In genomic region chr15:93271871-93272270, GRCh38 we compare ENCODE assay signal across 18 cellular contexts.
DNase-seq lines count a peak whose midpoint lies in the region; ATAC-seq and TF ChIP-seq lines count a peak whose summit lies in the region.
"Had no signal": no experiment of that assay in that cellular context is flagged by ENCODE, and none has a peak within 500 bp of the region (broad histone marks: within the 10 kb centered on the region; RNA-seq: fewer than 3 reads in every experiment).

No MANE protein-coding gene starts in this region.

- 0 out of 2 replicates have a peak overlapping the region, but pooled peaks have one; percentile 23 for H2AFZ ChIP-seq in Loucy (ENCODE audit: low read length)
- H2AFZ ChIP-seq in neuronal stem cell (ENCODE audit: low read length): no peak overlapping the region

- H4K91ac ChIP-seq in neuronal stem cell (ENCODE audit: low read depth, low read length, poor library complexity): no peak overlapping the region

- WGBS in neuronal stem cell (ENCODE audit: extremely low coverage in 2 of 2, insufficient read length in 2 of 2, insufficient replicate concordance in 1 of 2), 2 donors: no CpG with 5 or more reads among the region's 7 CpGs

- H3K79me1 ChIP-seq in neuronal stem cell (ENCODE audit: low read depth, low read length): no peaks in the 10 kb centered on the region

- H4K20me1 ChIP-seq in Loucy (ENCODE audit: insufficient read depth, low read length, poor library complexity, severe bottlenecking): no peaks in the 10 kb centered on the region
- H4K20me1 ChIP-seq: BLaER1 treated with 17β-estradiol and CSF1 and Interleukin-3, amounts not matched to agents 10 nM and 100 nM had no signal

- H2BK120ac ChIP-seq in neuronal stem cell (ENCODE audit: low read depth, low read length): no peak overlapping the region

- no peaks in the 10 kb centered on the region for H3K79me2 ChIP-seq in Loucy (ENCODE audit: insufficient read depth, low read length)

- H2BK15ac ChIP-seq in neuronal stem cell (ENCODE audit: low read length): no peak overlapping the region

- H3K4me2 ChIP-seq in Loucy (ENCODE audit: low read depth, low read length, poor library complexity, severe bottlenecking): no peak overlapping the region
- H3K4me2 ChIP-seq in neuronal stem cell (ENCODE audit: insufficient read depth, low read length, poor library complexity, severe bottlenecking): no peak overlapping the region
- H3K4me2 ChIP-seq: A549 had no signal

- H3K9ac ChIP-seq in Loucy (ENCODE audit: low read depth, low read length, poor library complexity, severe bottlenecking): no peak overlapping the region
- H3K9ac ChIP-seq in neuronal stem cell (ENCODE audit: low read depth, low read length, poor library complexity): no peak overlapping the region

- no peak overlapping the region for H3K23ac ChIP-seq in neuronal stem cell (ENCODE audit: low read depth, low read length, poor library complexity)

- H4K8ac ChIP-seq in neuronal stem cell (ENCODE audit: low read depth, low read length): no peak overlapping the region

- H3K18ac ChIP-seq in neuronal stem cell (ENCODE audit: low read length): no peak overlapping the region

- H3K14ac ChIP-seq in neuronal stem cell (ENCODE audit: low read length): no peak overlapping the region

- H3K4me1 ChIP-seq in Loucy (ENCODE audit: insufficient read depth, low read length, poor library complexity, severe bottlenecking) (no peaks in the 10 kb centered on the region), neuronal stem cell (ENCODE audit: control insufficient read depth in 2 of 2, insufficient read depth in 1 of 2, low read depth in 1 of 2, low read length in 2 of 2) (peaks cover 12 to 28% of the 10 kb centered on the region in 2 donors)
- H3K4me1 ChIP-seq: A549, BE2C, HAP-1 had no signal

- no peak for TF ChIP-seq CTCF in Loucy (conservative IDR thresholded peaks at IDR 0.05; ENCODE audit: low read length)

- H2BK12ac ChIP-seq in neuronal stem cell (ENCODE audit: low read length): peak overlapping the region; percentile 60

- H3K9me3 ChIP-seq in Loucy (ENCODE audit: insufficient read depth, low read depth, low read length) (no peaks in the 10 kb centered on the region), neuronal stem cell (replicated peaks in 1 of 2; ENCODE audit: control insufficient read depth in 2 of 2, insufficient read depth in 1 of 2, low read depth in 1 of 2, low read length in 2 of 2) (peaks cover 2 to 76% of the 10 kb centered on the region in 2 donors)
- H3K9me3 ChIP-seq: BE2C, HAP-1 had no signal

- no peak overlapping the region for H2AK5ac ChIP-seq in neuronal stem cell (ENCODE audit: low read depth, low read length)

- H3K4me3 ChIP-seq in Loucy (ENCODE audit: low read length, poor library complexity, severe bottlenecking) (no peak overlapping the region), neuronal stem cell (ENCODE audit: low read length in 2 of 2) (no peak overlapping the region)
- H3K4me3 ChIP-seq: A549, HAP-1 had no signal

- no peaks in the 10 kb centered on the region for H3F3A ChIP-seq in Loucy (ENCODE audit: low read depth)

- H2BK5ac ChIP-seq in neuronal stem cell (ENCODE audit: low read length): no peak overlapping the region

- ATAC-seq in HG02610 (IDR thresholded peaks at IDR 0.05; ENCODE audit: unreplicated experiment): no peak
- ATAC-seq: A549 had no signal

- H3K9me2 ChIP-seq in Loucy (replicated peaks; ENCODE audit: low read depth, low read length): no peaks in the 10 kb centered on the region

- H3K27me3 ChIP-seq in Loucy (ENCODE audit: insufficient read depth, low read length, poor library complexity, severe bottlenecking): no peaks in the 10 kb centered on the region
- no peaks in the 10 kb centered on the region for H3K27me3 ChIP-seq in neuronal stem cell (ENCODE audit: control insufficient read depth in 3 of 3, insufficient read depth in 3 of 3, low read depth in 1 of 3, low read length in 3 of 3)
- H3K27me3 ChIP-seq: BE2C; BLaER1 treated with 17β-estradiol and CSF1 and Interleukin-3, amounts not matched to agents 10 nM and 100 nM had no signal

- H3K27ac ChIP-seq in neuronal stem cell (replicated peaks; ENCODE audit: low read length): no peak overlapping the region
- H3K27ac ChIP-seq: A549; BLaER1 treated with 17β-estradiol and CSF1 and Interleukin-3, amounts not matched to agents 10 nM and 100 nM had no signal

- H3K4ac ChIP-seq in neuronal stem cell (ENCODE audit: low read length): no peak overlapping the region

- DNase-seq in islet precursor cell: peak; percentile 7
- no peak for DNase-seq in neuronal stem cell (ENCODE audit: low spot score)
- no peak for DNase-seq in SK-N-DZ (ENCODE audit: low spot score)
- no peak for DNase-seq in NCI-H128 (lab: John Stamatoyannopoulos, UW; ENCODE audit: unreplicated experiment)
- DNase-seq: 8988T; ACHN; AML-193; BE2C; CD4-positive, alpha-beta T cell; CD8-positive, alpha-beta memory T cell; DMS53; DMS79 treated with DMSO at 0.1 percent for 48 hours; GOT3 had no signal

- H3K36me3 ChIP-seq in Loucy (ENCODE audit: insufficient read depth, low read length) (no peaks in the 10 kb centered on the region), neuronal stem cell (replicated peaks in 1 of 2; ENCODE audit: control insufficient read depth in 2 of 2, insufficient read depth in 2 of 2, low read length in 2 of 2) (no peaks in the 10 kb centered on the region)
- H3K36me3 ChIP-seq: BE2C, HAP-1 had no signal
